24 cellular contexts compared by ENCODE assay signal in the genomic region with DNA sequence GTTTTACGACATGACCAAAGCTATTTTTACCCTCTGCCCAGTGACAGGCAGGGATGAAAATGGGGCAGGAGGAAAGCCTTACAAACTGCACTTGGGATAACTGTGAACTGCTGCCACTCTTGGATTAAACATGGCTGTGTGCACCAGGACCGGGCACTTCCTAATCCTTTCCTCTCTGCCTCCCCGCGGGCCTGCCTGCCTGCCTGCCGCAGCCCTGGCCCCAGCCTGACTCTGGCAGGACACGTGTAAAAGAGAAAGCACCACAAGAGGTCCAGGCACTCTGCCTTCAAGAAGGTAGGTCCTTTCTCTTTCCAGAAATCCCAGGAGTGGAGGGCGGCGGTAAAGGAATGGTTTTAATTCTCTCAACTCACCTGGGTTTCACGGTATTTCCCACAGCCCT. TPM values are rescaled to one million over a fixed set of nuclear protein-coding genes. Genes with fewer than 3 reads are reported as not detected.
DNase-seq lines count a peak whose midpoint lies in the region; ATAC-seq and TF ChIP-seq lines count a peak whose summit lies in the region.
"Had no signal": no experiment of that assay in that cellular context is flagged by ENCODE, and none has a peak within 500 bp of the region (broad histone marks: within the 10 kb centered on the region; RNA-seq: fewer than 3 reads in every experiment).

No MANE protein-coding gene starts in this region.

- H3K4me3 Mint-ChIP-seq in GM23338, result no peak overlapping the region; the same call in 2 of the 3 replicates
- H3K4me3 Mint-ChIP-seq: activated B cell treated with CpG ODN at 0.5 μM for 24 hours; activated CD4-positive, alpha-beta memory T cell treated with anti-CD3 and anti-CD28 coated beads for 36 hours; activated naive CD8-positive, alpha-beta T cell treated with anti-CD3 and anti-CD28 coated beads for 36 hours; CD14-positive monocyte; memory B cell; stimulated activated naive CD8-positive, alpha-beta T cell treated with anti-CD3 and anti-CD28 coated beads, Interleukin-15, Interleukin-2, amounts not matched to agents 100 ng/mL and 50 ng/mL, for 24 hours had no signal

- ATAC-seq in GM23338 (peak; percentile 27), GM21367 (IDR thresholded peaks at IDR 0.05; ENCODE audit: unreplicated experiment) (no peak)

- no peak overlapping the region for H3K27ac ChIP-seq in GM23338 (ENCODE audit: low read depth)
- H3K27ac ChIP-seq in dorsolateral prefrontal cortex, result peak overlapping the region in 35 of 59 donors; percentile 2 to 69 (median 40)
- H3K27ac ChIP-seq in muscle layer of duodenum (ENCODE audit: low read length), result peak overlapping the region; percentile 6
- H3K27ac ChIP-seq in stomach, result peak overlapping the region in 3 of 5 donors; percentile 16 to 51 (median 50)
- H3K27ac ChIP-seq in mammary epithelial cell (ENCODE audit: insufficient read depth, low read depth, low read length), result no peak overlapping the region
- H3K27ac ChIP-seq: upper lobe of left lung had no signal

- H3K27ac Mint-ChIP-seq in GM23338, result no peak overlapping the region
- H3K27ac Mint-ChIP-seq: activated B cell treated with CpG ODN at 0.5 μM for 24 hours; activated CD4-positive, alpha-beta memory T cell treated with anti-CD3 and anti-CD28 coated beads for 36 hours; activated naive CD8-positive, alpha-beta T cell treated with anti-CD3 and anti-CD28 coated beads for 36 hours; CD14-positive monocyte; memory B cell; nephron; progenitor cell of endocrine pancreas; stimulated activated naive CD8-positive, alpha-beta T cell treated with anti-CD3 and anti-CD28 coated beads, Interleukin-15, Interleukin-2, amounts not matched to agents 100 ng/mL and 50 ng/mL, for 24 hours had no signal

- in situ Hi-C loops in mammary epithelial cell (cut with MboI; ENCODE audit: low sequenced_read_pairs in 2 of 2), result loop anchor here in 1 of 2 donors (25.0 kb wide), 1 partner anchor 207 kb away; no protein-coding TSS in a partner anchor

- H3K4me3 ChIP-seq in GM23338, result no peak overlapping the region
- H3K4me3 ChIP-seq in dorsolateral prefrontal cortex, result peak overlapping the region in 28 of 59 donors; percentile 1 to 87 (median 20)
- H3K4me3 ChIP-seq in muscle layer of duodenum (ENCODE audit: low read depth in 1 of 2, low read length in 2 of 2), result no peak overlapping the region
- H3K4me3 ChIP-seq in stomach, result no peak overlapping the region
- H3K4me3 ChIP-seq in mammary epithelial cell (replicated peaks in 1 of 3; ENCODE audit: insufficient read depth in 1 of 3, low read depth in 2 of 3, low read length in 3 of 3), result no peak overlapping the region
- H3K4me3 ChIP-seq: HAP-1, upper lobe of left lung had no signal

- H3K79me2 ChIP-seq in GM23338 (replicated peaks; ENCODE audit: insufficient read depth) (peaks cover 85% of the 10 kb centered on the region), mammary epithelial cell (ENCODE audit: insufficient read depth, low read length) (peaks cover 91% of the 10 kb centered on the region)

- H2AFZ ChIP-seq in GM23338, result no peak overlapping the region
- H2AFZ ChIP-seq in mammary epithelial cell (ENCODE audit: low read depth, low read length), result no peak overlapping the region

- H3K4me1 ChIP-seq in GM23338 (ENCODE audit: insufficient read depth) (peaks cover 42% of the 10 kb centered on the region), muscle layer of duodenum (ENCODE audit: control insufficient read depth in 1 of 2, insufficient read depth in 2 of 2, low read length in 2 of 2) (peaks cover 2 to 41% of the 10 kb centered on the region in 2 donors), stomach (peaks cover 17 to 69% (median 37%) of the 10 kb centered on the region in 4 donors), mammary epithelial cell (ENCODE audit: insufficient read depth, low read length) (peaks cover 32% of the 10 kb centered on the region)

- H3K36me3 Mint-ChIP-seq in GM23338 (ENCODE audit: low read depth), result no peaks in the 10 kb centered on the region; the same call in 2 of the 3 replicates
- H3K36me3 Mint-ChIP-seq: activated CD4-positive, alpha-beta memory T cell treated with anti-CD3 and anti-CD28 coated beads for 36 hours; activated naive CD8-positive, alpha-beta T cell treated with anti-CD3 and anti-CD28 coated beads for 36 hours; memory B cell had no signal

- intact Hi-C loops in dorsolateral prefrontal cortex (cut with DNase I), result loop anchor here in 1 of 2 donors (10.0 kb wide), 1 partner anchor 650 kb away; no protein-coding TSS in a partner anchor
- intact Hi-C loops in stomach (cut with DNase I; ENCODE audit: low total_unique reads), result no loop called here
- intact Hi-C loops in mammary epithelial cell (cut with micrococcal nuclease), result no loop called here

- H3K27me3 ChIP-seq in GM23338 (ENCODE audit: insufficient read depth), result peaks cover 30% of the 10 kb centered on the region
- H3K27me3 ChIP-seq in dorsolateral prefrontal cortex, result no peaks in the 10 kb centered on the region
- H3K27me3 ChIP-seq in muscle layer of duodenum (ENCODE audit: low read depth, low read length), result no peaks in the 10 kb centered on the region
- peaks cover 0 to 44% (median 10%) of the 10 kb centered on the region in 3 donors for H3K27me3 ChIP-seq in stomach
- H3K27me3 ChIP-seq in mammary epithelial cell (ENCODE audit: insufficient read depth, low read length), result no peaks in the 10 kb centered on the region

- H3K27me3 Mint-ChIP-seq in GM23338 (ENCODE audit: insufficient read depth, low read depth, poor library complexity), result peaks cover 26% of the 10 kb centered on the region

- H3F3A ChIP-seq in GM23338 (replicated peaks; ENCODE audit: low read depth), result no peaks in the 10 kb centered on the region; the same call in 1 of the 2 replicates

- H3K4me1 Mint-ChIP-seq in GM23338, result peaks cover 66% of the 10 kb centered on the region

- DNase-seq in GM23338 (ENCODE audit: low spot score) (peak; percentile 49), dorsolateral prefrontal cortex (no peak), stomach (no peak), GOT3 (lab: John Stamatoyannopoulos, UW) (no peak), mammary epithelial cell (no peak)
- DNase-seq: activated B cell treated with CpG ODN at 0.5 μM for 24 hours; activated CD4-positive, alpha-beta memory T cell treated with anti-CD3 and anti-CD28 coated beads for 36 hours; activated naive CD8-positive, alpha-beta T cell treated with anti-CD3 and anti-CD28 coated beads for 36 hours; effector memory CD4-positive, alpha-beta T cell; esophagus squamous epithelium; NCI-H1417 treated with DMSO at 0.1 percent for 48 hours; NCI-H510A treated with DMSO at 0.1 percent for 48 hours; stimulated activated CD4-positive, alpha-beta T cell treated with anti-CD3 and anti-CD28 coated beads, Interleukin-4, amount 100 ng/mL, for 1 hour had no signal

- H3K9me3 Mint-ChIP-seq in GM23338, result peaks cover 3% of the 10 kb centered on the region; the same call in 2 of the 3 replicates
- H3K9me3 Mint-ChIP-seq: activated B cell treated with CpG ODN at 0.5 μM for 24 hours; activated CD4-positive, alpha-beta memory T cell treated with anti-CD3 and anti-CD28 coated beads for 36 hours; activated naive CD8-positive, alpha-beta T cell treated with anti-CD3 and anti-CD28 coated beads for 36 hours; nephron; stimulated activated naive CD8-positive, alpha-beta T cell treated with anti-CD3 and anti-CD28 coated beads, Interleukin-15, Interleukin-2, amounts not matched to agents 100 ng/mL and 50 ng/mL, for 24 hours had no signal

- no peak for TF ChIP-seq CTCF in GM23338 (conservative IDR thresholded peaks at IDR 0.05; ENCODE audit: low read depth in 2 of 2)
- no peak for TF ChIP-seq CTCF in dorsolateral prefrontal cortex (IDR thresholded peaks at IDR 0.05 in 54 of 56, conservative IDR thresholded peaks at IDR 0.05 in 2 of 56; ENCODE audit: low read depth in 1 of 56, partially characterized antibody in 56 of 56)
- TF ChIP-seq CTCF in stomach (IDR thresholded peaks at IDR 0.05), result no peak
- TF ChIP-seq CTCF in mammary epithelial cell (conservative IDR thresholded peaks at IDR 0.05 in 1 of 2, IDR thresholded peaks at IDR 0.05 in 1 of 2; ENCODE audit: extremely low read depth in 1 of 2, insufficient read depth in 1 of 2, low read depth in 1 of 2, low read length in 2 of 2), result no peak

- H3K9me3 ChIP-seq in muscle layer of duodenum (ENCODE audit: control insufficient read depth in 1 of 2, low read length in 2 of 2), result no peaks in the 10 kb centered on the region
- no peaks in the 10 kb centered on the region for H3K9me3 ChIP-seq in stomach
- H3K9me3 ChIP-seq in mammary epithelial cell (replicated peaks; ENCODE audit: insufficient read depth, low read length), result no peaks in the 10 kb centered on the region
- H3K9me3 ChIP-seq: esophagus squamous epithelium, HAP-1, upper lobe of left lung had no signal

- TF ChIP-seq POLR2A in stomach (IDR thresholded peaks at IDR 0.05), result no peak

- H4K20me1 ChIP-seq in GM23338 (replicated peaks; ENCODE audit: insufficient read depth) (peaks cover 23% of the 10 kb centered on the region), mammary epithelial cell (ENCODE audit: insufficient read depth, low read length) (no peaks in the 10 kb centered on the region)

- BruUV-seq in mammary epithelial cell (replicated peaks; lab: Mats Ljungman, UMichigan), result no TSS peak

- H3K9ac ChIP-seq in mammary epithelial cell (ENCODE audit: insufficient read depth, low read length), result no peak overlapping the region

- H3K9me2 ChIP-seq in GM23338 (ENCODE audit: insufficient read depth), result no peaks in the 10 kb centered on the region

- H3K4me2 ChIP-seq in GM23338 (0 out of 2 replicates have a peak overlapping the region, but pooled peaks have one; percentile 44), mammary epithelial cell (ENCODE audit: insufficient read depth, low read depth, low read length) (no peak overlapping the region)

- dilution Hi-C loops in mammary epithelial cell (cut with HindIII; ENCODE audit: low sequenced_read_pairs), result no loop called here

- WGBS in stomach, 5 donors, result 42 to 56% (median 46%) methylated on average over 9 of the region's 9 CpGs
- 88% methylated on average over 8 of the region's 9 CpGs for WGBS in mammary epithelial cell (ENCODE audit: low coverage, missing lambda C conversion rate)

- H3K36me3 ChIP-seq in GM23338 (ENCODE audit: insufficient read depth), result no peaks in the 10 kb centered on the region
- no peaks in the 10 kb centered on the region for H3K36me3 ChIP-seq in muscle layer of duodenum (ENCODE audit: control insufficient read depth in 1 of 2, insufficient read depth in 2 of 2, low read length in 2 of 2)
- H3K36me3 ChIP-seq in stomach, result no peaks in the 10 kb centered on the region
- H3K36me3 ChIP-seq in mammary epithelial cell (ENCODE audit: insufficient read depth, low read length), result no peaks in the 10 kb centered on the region
- H3K36me3 ChIP-seq: esophagus squamous epithelium, HAP-1, upper lobe of left lung had no signal

- TF ChIP-seq EP300 in stomach (IDR thresholded peaks at IDR 0.05), result no peak

- CTCF ChIA-PET in mammary epithelial cell (lab: Charles Lee; ENCODE audit: low non-redundant PET), result no interaction called here

RNA-seq across cellular contexts. Expression of gene TSHZ3, which starts 4.8 kb away (rescaled TPM):
- total RNA-seq in GM23338 (2014; rRNA removed; shearing (Covaris generic)), result 8.7 and 8.9 TPM in 2 replicates
- polyA plus RNA-seq in GM23338 (2016; fragmentation: Nextera tagmentation; extraction: Ambion mirVana), result 3.3 and 3.8 TPM in 2 replicates
- 10 to 100 TPM in 119 of 120 experiments, 1 to 10 TPM in 1; 8.4 to 35.0 (median 22.7) TPM for total RNA-seq in dorsolateral prefrontal cortex
- 10 to 100 TPM in 1 of 5 donors, 1 to 10 TPM in 3, under 1 TPM in 1; 0.87 to 14.3 (median 6.4) TPM for total RNA-seq in stomach
- 1 to 10 TPM; 3.3 to 5.8 (median 3.7) TPM for polyA plus RNA-seq in stomach
- 10 to 100 TPM; 10.3 to 11.3 TPM for total RNA-seq in mammary epithelial cell
- polyA plus RNA-seq in mammary epithelial cell, result 4.1 TPM
- polyA minus RNA-seq in mammary epithelial cell, result 9.8 TPM
- total RNA-seq: activated B cell treated with CpG ODN at 0.5 μM for 24 hours, G401, MCF 10A had no signal

Comparison
In these comparisons a context has a peak if more than half of its experiments do, and no peak if none do; other contexts are left out.
1. H3K27ac ChIP-seq: peak in dorsolateral prefrontal cortex (35 of 59), muscle layer of duodenum (single experiment) and stomach (3 of 5); none in GM23338 (single experiment) and mammary epithelial cell (single experiment).